Comparison of ENCODE assay signal across 1 cellular context in the genomic region with DNA sequence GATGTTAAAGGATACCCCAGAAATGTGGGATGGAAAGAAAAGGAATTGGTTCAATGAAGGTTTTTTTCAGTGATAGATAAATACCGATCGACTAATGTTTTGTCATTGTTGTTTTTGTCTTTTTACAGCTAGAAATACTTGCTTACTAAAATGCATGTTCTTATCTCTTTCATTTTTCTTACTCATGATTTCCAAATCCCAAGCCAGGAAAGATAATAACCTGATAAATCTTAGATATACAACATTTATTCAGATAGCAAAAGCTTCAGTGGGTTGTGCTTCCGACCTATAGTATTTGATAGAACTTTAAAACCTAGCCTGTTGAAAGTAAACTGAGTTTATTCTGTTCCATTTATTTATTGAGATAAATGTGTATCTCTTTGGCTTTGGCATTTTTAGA.
TF ChIP-seq lines count a peak whose summit lies in the region.

No MANE protein-coding gene starts in this region.

TF ChIP-seq in IMR-90, 13 proteins besides CTCF, POLR2A, EP300 and RAD21 (continued from another document):
- TF ChIP-seq, protein P1, sequence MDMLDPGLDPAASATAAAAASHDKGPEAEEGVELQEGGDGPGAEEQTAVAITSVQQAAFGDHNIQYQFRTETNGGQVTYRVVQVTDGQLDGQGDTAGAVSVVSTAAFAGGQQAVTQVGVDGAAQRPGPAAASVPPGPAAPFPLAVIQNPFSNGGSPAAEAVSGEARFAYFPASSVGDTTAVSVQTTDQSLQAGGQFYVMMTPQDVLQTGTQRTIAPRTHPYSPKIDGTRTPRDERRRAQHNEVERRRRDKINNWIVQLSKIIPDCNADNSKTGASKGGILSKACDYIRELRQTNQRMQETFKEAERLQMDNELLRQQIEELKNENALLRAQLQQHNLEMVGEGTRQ (IDR thresholded peaks at IDR 0.05; ENCODE audit: low read depth, low read length) = no peak
- TF ChIP-seq BHLHE40 (IDR thresholded peaks at IDR 0.05; ENCODE audit: low read depth, low read length) (no peak), MXI1 (IDR thresholded peaks at IDR 0.05; ENCODE audit: borderline replicate concordance, low read depth, low read length) (no peak), NFE2L2 (IDR thresholded peaks at IDR 0.05; ENCODE audit: low read depth, low read length) (no peak), RCOR1 (IDR thresholded peaks at IDR 0.05; ENCODE audit: insufficient replicate concordance, low read length) (no peak)
TF ChIP-seq in IMR-90: peak in this region for 0.
